1 cellular context compared by ENCODE assay signal in the genomic region with DNA sequence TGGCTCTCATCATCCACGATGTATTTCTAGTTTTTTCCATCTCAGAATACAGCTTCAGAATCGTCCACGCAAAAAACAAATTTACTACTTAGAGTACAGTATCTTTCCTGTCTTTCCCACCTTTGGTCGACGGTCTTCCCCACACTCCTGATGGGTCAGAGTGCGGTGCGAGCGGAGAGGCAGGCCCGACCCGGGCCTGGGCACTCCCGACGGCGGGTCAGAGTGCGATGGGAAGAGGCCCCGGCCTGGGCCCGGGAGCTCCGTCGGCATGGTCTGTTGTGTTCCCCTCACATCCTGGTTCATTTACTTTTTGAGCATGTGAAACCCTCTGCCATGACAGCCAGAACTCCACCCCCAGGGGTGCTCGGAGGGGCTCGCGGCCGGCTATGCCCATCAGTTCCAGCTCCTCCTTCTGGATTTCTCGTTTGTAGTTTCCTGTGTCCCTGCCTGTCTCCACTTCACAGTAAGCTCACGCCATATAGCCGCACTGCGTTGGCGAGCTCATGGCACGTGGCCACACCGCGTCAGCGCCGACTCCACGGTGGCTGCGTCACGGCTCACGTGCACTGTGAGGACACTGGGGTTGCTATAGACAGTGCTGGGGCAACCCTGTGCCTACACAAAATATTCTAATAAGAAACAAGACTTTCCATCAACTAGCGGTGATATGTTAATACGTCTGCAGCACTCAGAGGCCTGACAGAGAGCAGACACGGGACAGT.
TF ChIP-seq lines count a peak whose summit lies in the region.

No MANE protein-coding gene starts in this region.

TF ChIP-seq in GM23338, 12 proteins besides CTCF, POLR2A, EP300 and RAD21 (continued from another document):
- TF ChIP-seq, protein P1, sequence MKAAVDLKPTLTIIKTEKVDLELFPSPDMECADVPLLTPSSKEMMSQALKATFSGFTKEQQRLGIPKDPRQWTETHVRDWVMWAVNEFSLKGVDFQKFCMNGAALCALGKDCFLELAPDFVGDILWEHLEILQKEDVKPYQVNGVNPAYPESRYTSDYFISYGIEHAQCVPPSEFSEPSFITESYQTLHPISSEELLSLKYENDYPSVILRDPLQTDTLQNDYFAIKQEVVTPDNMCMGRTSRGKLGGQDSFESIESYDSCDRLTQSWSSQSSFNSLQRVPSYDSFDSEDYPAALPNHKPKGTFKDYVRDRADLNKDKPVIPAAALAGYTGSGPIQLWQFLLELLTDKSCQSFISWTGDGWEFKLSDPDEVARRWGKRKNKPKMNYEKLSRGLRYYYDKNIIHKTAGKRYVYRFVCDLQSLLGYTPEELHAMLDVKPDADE (IDR thresholded peaks at IDR 0.05), result no peak
- TF ChIP-seq CREB1 (CRISPR knock-in tag; IDR thresholded peaks at IDR 0.05; ENCODE audit: low read depth), result no peak
- TF ChIP-seq ZNF331 (CRISPR knock-in tag; IDR thresholded peaks at IDR 0.05; ENCODE audit: low read depth), result no peak
- TF ChIP-seq ZNF114 (CRISPR knock-in tag; IDR thresholded peaks at IDR 0.05), result no peak
- no peak for TF ChIP-seq JUNB (IDR thresholded peaks at IDR 0.05; ENCODE audit: unreplicated experiment)
- TF ChIP-seq NANOG (IDR thresholded peaks at IDR 0.05; ENCODE audit: borderline replicate concordance), result no peak
- no peak for TF ChIP-seq EZH2 (IDR thresholded peaks at IDR 0.05; ENCODE audit: low read depth, unreplicated experiment)
- TF ChIP-seq, protein P2, sequence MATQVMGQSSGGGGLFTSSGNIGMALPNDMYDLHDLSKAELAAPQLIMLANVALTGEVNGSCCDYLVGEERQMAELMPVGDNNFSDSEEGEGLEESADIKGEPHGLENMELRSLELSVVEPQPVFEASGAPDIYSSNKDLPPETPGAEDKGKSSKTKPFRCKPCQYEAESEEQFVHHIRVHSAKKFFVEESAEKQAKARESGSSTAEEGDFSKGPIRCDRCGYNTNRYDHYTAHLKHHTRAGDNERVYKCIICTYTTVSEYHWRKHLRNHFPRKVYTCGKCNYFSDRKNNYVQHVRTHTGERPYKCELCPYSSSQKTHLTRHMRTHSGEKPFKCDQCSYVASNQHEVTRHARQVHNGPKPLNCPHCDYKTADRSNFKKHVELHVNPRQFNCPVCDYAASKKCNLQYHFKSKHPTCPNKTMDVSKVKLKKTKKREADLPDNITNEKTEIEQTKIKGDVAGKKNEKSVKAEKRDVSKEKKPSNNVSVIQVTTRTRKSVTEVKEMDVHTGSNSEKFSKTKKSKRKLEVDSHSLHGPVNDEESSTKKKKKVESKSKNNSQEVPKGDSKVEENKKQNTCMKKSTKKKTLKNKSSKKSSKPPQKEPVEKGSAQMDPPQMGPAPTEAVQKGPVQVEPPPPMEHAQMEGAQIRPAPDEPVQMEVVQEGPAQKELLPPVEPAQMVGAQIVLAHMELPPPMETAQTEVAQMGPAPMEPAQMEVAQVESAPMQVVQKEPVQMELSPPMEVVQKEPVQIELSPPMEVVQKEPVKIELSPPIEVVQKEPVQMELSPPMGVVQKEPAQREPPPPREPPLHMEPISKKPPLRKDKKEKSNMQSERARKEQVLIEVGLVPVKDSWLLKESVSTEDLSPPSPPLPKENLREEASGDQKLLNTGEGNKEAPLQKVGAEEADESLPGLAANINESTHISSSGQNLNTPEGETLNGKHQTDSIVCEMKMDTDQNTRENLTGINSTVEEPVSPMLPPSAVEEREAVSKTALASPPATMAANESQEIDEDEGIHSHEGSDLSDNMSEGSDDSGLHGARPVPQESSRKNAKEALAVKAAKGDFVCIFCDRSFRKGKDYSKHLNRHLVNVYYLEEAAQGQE (IDR thresholded peaks at IDR 0.05; ENCODE audit: unreplicated experiment), result no peak
- TF ChIP-seq, protein P3, sequence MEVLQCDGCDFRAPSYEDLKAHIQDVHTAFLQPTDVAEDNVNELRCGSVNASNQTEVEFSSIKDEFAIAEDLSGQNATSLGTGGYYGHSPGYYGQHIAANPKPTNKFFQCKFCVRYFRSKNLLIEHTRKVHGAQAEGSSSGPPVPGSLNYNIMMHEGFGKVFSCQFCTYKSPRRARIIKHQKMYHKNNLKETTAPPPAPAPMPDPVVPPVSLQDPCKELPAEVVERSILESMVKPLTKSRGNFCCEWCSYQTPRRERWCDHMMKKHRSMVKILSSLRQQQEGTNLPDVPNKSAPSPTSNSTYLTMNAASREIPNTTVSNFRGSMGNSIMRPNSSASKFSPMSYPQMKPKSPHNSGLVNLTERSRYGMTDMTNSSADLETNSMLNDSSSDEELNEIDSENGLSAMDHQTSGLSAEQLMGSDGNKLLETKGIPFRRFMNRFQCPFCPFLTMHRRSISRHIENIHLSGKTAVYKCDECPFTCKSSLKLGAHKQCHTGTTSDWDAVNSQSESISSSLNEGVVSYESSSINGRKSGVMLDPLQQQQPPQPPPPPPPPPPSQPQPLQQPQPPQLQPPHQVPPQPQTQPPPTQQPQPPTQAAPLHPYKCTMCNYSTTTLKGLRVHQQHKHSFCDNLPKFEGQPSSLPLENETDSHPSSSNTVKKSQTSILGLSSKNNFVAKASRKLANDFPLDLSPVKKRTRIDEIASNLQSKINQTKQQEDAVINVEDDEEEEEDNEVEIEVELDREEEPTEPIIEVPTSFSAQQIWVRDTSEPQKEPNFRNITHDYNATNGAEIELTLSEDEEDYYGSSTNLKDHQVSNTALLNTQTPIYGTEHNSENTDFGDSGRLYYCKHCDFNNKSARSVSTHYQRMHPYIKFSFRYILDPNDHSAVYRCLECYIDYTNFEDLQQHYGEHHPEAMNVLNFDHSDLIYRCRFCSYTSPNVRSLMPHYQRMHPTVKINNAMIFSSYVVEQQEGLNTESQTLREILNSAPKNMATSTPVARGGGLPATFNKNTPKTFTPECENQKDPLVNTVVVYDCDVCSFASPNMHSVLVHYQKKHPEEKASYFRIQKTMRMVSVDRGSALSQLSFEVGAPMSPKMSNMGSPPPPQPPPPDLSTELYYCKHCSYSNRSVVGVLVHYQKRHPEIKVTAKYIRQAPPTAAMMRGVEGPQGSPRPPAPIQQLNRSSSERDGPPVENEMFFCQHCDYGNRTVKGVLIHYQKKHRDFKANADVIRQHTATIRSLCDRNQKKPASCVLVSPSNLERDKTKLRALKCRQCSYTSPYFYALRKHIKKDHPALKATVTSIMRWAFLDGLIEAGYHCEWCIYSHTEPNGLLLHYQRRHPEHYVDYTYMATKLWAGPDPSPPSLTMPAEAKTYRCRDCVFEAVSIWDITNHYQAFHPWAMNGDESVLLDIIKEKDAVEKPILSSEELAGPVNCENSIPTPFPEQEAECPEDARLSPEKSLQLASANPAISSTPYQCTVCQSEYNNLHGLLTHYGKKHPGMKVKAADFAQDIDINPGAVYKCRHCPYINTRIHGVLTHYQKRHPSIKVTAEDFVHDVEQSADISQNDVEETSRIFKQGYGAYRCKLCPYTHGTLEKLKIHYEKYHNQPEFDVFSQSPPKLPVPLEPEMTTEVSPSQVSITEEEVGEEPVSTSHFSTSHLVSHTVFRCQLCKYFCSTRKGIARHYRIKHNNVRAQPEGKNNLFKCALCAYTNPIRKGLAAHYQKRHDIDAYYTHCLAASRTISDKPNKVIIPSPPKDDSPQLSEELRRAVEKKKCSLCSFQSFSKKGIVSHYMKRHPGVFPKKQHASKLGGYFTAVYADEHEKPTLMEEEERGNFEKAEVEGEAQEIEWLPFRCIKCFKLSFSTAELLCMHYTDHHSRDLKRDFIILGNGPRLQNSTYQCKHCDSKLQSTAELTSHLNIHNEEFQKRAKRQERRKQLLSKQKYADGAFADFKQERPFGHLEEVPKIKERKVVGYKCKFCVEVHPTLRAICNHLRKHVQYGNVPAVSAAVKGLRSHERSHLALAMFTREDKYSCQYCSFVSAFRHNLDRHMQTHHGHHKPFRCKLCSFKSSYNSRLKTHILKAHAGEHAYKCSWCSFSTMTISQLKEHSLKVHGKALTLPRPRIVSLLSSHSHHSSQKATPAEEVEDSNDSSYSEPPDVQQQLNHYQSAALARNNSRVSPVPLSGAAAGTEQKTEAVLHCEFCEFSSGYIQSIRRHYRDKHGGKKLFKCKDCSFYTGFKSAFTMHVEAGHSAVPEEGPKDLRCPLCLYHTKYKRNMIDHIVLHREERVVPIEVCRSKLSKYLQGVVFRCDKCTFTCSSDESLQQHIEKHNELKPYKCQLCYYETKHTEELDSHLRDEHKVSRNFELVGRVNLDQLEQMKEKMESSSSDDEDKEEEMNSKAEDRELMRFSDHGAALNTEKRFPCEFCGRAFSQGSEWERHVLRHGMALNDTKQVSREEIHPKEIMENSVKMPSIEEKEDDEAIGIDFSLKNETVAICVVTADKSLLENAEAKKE (CRISPR knock-in tag; IDR thresholded peaks at IDR 0.05), result no peak
- no peak for TF ChIP-seq EZH2phosphoT487 (IDR thresholded peaks at IDR 0.05; ENCODE audit: unreplicated experiment)
- TF ChIP-seq STAT1 (IDR thresholded peaks at IDR 0.05; ENCODE audit: unreplicated experiment), result no peak
